9 cellular contexts compared by ENCODE assay signal in genomic region chr14:104682107-104682593, GRCh38. TPM values are rescaled to one million over a fixed set of nuclear protein-coding genes. Genes with fewer than 3 reads are reported as not detected.
DNase-seq lines count a peak whose midpoint lies in the region; ATAC-seq, FAIRE-seq and TF ChIP-seq lines count a peak whose summit lies in the region.
"Had no signal": no experiment of that assay in that cellular context is flagged by ENCODE, and none has a peak within 500 bp of the region (broad histone marks: within the 10 kb centered on the region; RNA-seq: fewer than 3 reads in every experiment).

No MANE protein-coding gene starts in this region.

- no peak overlapping the region for H3K9ac ChIP-seq in smooth muscle cell (ENCODE audit: low read depth)

- WGBS in smooth muscle cell (ENCODE audit: low lambda C conversion rate), result 9% methylated on average over 12 of the region's 12 CpGs

- H4K20me1 ChIP-seq in smooth muscle cell (ENCODE audit: low read depth), result no peaks in the 10 kb centered on the region

- H3K9me3 ChIP-seq in HAP-1 (no peaks in the 10 kb centered on the region), smooth muscle cell (replicated peaks; ENCODE audit: low read depth) (no peaks in the 10 kb centered on the region)

- TF ChIP-seq CTCF in bronchial epithelial cell (IDR thresholded peaks at IDR 0.05; ENCODE audit: insufficient read depth, low read length, severe bottlenecking) (no peak), smooth muscle cell (IDR thresholded peaks at IDR 0.05; ENCODE audit: borderline replicate concordance, insufficient read depth, poor library complexity, severe bottlenecking) (no peak)

- in situ Hi-C loops in HAP-1 (cut with MboI; ENCODE audit: low sequenced_read_pairs), result no loop called here

- peaks cover 25% of the 10 kb centered on the region for H3K4me1 ChIP-seq in HAP-1
- H3K4me1 ChIP-seq in smooth muscle cell (ENCODE audit: low read depth), result peaks cover 43% of the 10 kb centered on the region

- no peaks in the 10 kb centered on the region for H3K36me3 ChIP-seq in HAP-1 (replicated peaks)
- no peaks in the 10 kb centered on the region for H3K36me3 ChIP-seq in bronchial epithelial cell (ENCODE audit: control insufficient read depth, insufficient read depth, low read length)
- H3K36me3 ChIP-seq in smooth muscle cell (ENCODE audit: low read depth), result no peaks in the 10 kb centered on the region

- FAIRE-seq in bronchial epithelial cell (lab: Jason Lieb, UNC), result no peak
- FAIRE-seq: TTC549 had no signal

- DNase-seq in HAP-1 (ENCODE audit: low spot score in 2 of 2) (peak; percentile 19 to 55), bronchial epithelial cell (ENCODE audit: low read depth) (peak; percentile 27), iPS-NIHi7 (ENCODE audit: extremely low spot score) (peak; percentile 81), smooth muscle cell (lab: John Stamatoyannopoulos, UW; ENCODE audit: unreplicated experiment) (no peak), cortex of kidney (lab: John Stamatoyannopoulos, UW) (no peak), hypothalamus (lab: John Stamatoyannopoulos, UW) (no peak), SK-N-DZ (ENCODE audit: low spot score) (no peak)

- H3K4me3 ChIP-seq in HAP-1 (no peak overlapping the region), bronchial epithelial cell (ENCODE audit: low read depth, low read length) (no peak overlapping the region), smooth muscle cell (peak overlapping the region; percentile 14)

- H2AFZ ChIP-seq in smooth muscle cell (ENCODE audit: low read depth), result peak overlapping the region; percentile 37

- H3F3A ChIP-seq in smooth muscle cell (ENCODE audit: low read depth), result peaks cover 17% of the 10 kb centered on the region

- H3K27me3 ChIP-seq in HAP-1 (ENCODE audit: low read depth) (no peaks in the 10 kb centered on the region), bronchial epithelial cell (ENCODE audit: control insufficient read depth, insufficient read depth, low read length) (no peaks in the 10 kb centered on the region), smooth muscle cell (ENCODE audit: low read depth) (no peaks in the 10 kb centered on the region)

- H3K79me2 ChIP-seq in smooth muscle cell (ENCODE audit: low read depth), result no peaks in the 10 kb centered on the region

- peak overlapping the region; percentile 84 for H3K4me2 ChIP-seq in smooth muscle cell

- H3K27ac ChIP-seq in smooth muscle cell (ENCODE audit: low read depth), result peak overlapping the region; percentile 100

- no peak for ATAC-seq in HG03378 (IDR thresholded peaks at IDR 0.05; ENCODE audit: unreplicated experiment)

RNA-seq across cellular contexts. Expression of gene INF2, which starts 7.3 kb away (rescaled TPM):
- total RNA-seq in bronchial epithelial cell (26.2 and 26.6 TPM in 2 replicates), smooth muscle cell (28.1 and 29.8 TPM in 2 replicates)
- 19.9 and 30.1 TPM in 2 replicates for polyA plus RNA-seq in smooth muscle cell
- 12.4 and 17.6 TPM in 2 replicates for polyA plus RNA-seq in SK-N-DZ (2014; cell fraction: cytosol; rRNA removed)
- polyA plus RNA-seq in SK-N-DZ (2014; cell fraction: nucleus; rRNA removed), result 28.3 and 37.7 TPM in 2 replicates

RNA-seq across cellular contexts. Expression of gene ADSS1, which starts 41.9 kb away (rescaled TPM):
- total RNA-seq in bronchial epithelial cell (18.2 and 34.3 TPM in 2 replicates), smooth muscle cell (6.0 and 43.0 TPM in 2 replicates)
- polyA plus RNA-seq in smooth muscle cell, result 7.8 and 9.3 TPM in 2 replicates
- polyA plus RNA-seq in SK-N-DZ (2014; cell fraction: cytosol; rRNA removed), result 0.26 and 0.58 TPM in 2 replicates
- polyA plus RNA-seq in SK-N-DZ (2014; cell fraction: nucleus; rRNA removed), result 1.4 and 2.1 TPM in 2 replicates

Comparison
In these comparisons a context has a peak if more than half of its experiments do, and no peak if none do; other contexts are left out.
1. DNase-seq: peak in HAP-1 (2 of 2), bronchial epithelial cell (single experiment) and iPS-NIHi7 (single experiment); none in smooth muscle cell (single experiment), cortex of kidney (single experiment), hypothalamus (0 of 51) and SK-N-DZ (single experiment).